ENCODE assay signal across 8 cellular contexts in the genomic region with DNA sequence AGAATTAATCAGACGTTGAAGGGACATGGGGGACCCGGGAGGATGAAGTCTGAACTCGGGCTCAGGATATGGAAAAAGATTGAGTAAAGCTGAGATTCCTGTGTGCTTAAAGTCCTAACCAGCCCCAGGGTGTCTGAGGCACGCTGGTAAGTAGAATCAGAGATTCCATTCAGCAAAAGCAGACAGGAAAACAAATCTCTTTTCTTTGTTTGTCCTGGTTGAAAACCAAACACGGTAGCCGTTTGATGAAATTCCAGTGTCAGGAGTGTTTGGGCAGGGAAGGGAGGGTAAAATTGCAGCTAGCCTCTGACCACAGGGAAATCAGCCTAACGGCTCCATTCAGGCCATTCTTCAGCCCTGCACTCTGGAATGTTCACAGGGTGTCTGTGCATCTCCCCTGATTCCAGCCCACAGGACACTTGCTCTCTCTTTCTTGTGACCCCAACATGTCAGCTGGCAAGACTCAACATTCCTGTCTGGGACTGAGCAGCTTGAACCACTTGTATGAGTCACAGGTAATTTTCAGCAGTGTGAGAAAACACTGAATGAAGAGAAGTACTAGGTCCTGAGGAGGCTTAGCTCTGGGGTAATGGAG. TPM values are rescaled to one million over a fixed set of nuclear protein-coding genes. Genes with fewer than 3 reads are reported as not detected.
DNase-seq lines count a peak whose midpoint lies in the region; ATAC-seq and TF ChIP-seq lines count a peak whose summit lies in the region.

No MANE protein-coding gene starts in this region.

- peak overlapping the region; percentile 96 for H3K4me3 Mint-ChIP-seq in natural killer cell treated with Interleukin-12 subunit alpha and Interleukin-12 subunit beta and Interleukin-15 and Interleukin-18, amount 100 ng/mL, for 72 hours
- H3K4me3 Mint-ChIP-seq in natural killer cell, result no peak overlapping the region
- no peak overlapping the region for H3K4me3 Mint-ChIP-seq in activated B cell treated with CpG ODN at 0.5 μM for 24 hours

- POLR2A ChIA-PET in activated B cell treated with CpG ODN at 0.5 μM for 24 hours (lab: Charles Lee), result interaction anchor here (1.5 to 3.9 kb wide), 3 partner anchors 15 to 121 kb away, joined by 4 to 29 read pairs (median 6); partner anchors contain the start of gene WNK1

- H3K9me3 Mint-ChIP-seq in natural killer cell treated with Interleukin-12 subunit alpha and Interleukin-12 subunit beta and Interleukin-15 and Interleukin-18, amount 100 ng/mL, for 72 hours, result no peaks in the 10 kb centered on the region
- no peaks in the 10 kb centered on the region for H3K9me3 Mint-ChIP-seq in natural killer cell
- no peaks in the 10 kb centered on the region for H3K9me3 Mint-ChIP-seq in activated B cell treated with CpG ODN at 0.5 μM for 24 hours

- H3K27ac Mint-ChIP-seq in natural killer cell treated with Interleukin-12 subunit alpha and Interleukin-12 subunit beta and Interleukin-15 and Interleukin-18, amount 100 ng/mL, for 72 hours, result peak overlapping the region; percentile 36 to 91
- H3K27ac Mint-ChIP-seq in natural killer cell (peak overlapping the region in 1 of 2 donors; percentile 96), activated B cell treated with CpG ODN at 0.5 μM for 24 hours (peak overlapping the region; percentile 10)

- H3K27ac ChIP-seq in left ventricle myocardium inferior (replicated peaks) (peak overlapping the region; percentile 92), skeletal muscle tissue (ENCODE audit: low read depth, low read length) (peak overlapping the region; percentile 86)

- DNase-seq in natural killer cell treated with Interleukin-12 subunit alpha and Interleukin-12 subunit beta and Interleukin-15 and Interleukin-18, amount 100 ng/mL, for 72 hours (ENCODE audit: low spot score), result no peak
- no peak for DNase-seq in natural killer cell
- DNase-seq in activated B cell treated with CpG ODN at 0.5 μM for 24 hours, result no peak
- DNase-seq in left ventricle myocardium inferior, result no peak
- no peak for DNase-seq in activated naive CD4-positive, alpha-beta T cell treated with Interleukin-2 at 50 U/mL for 16 hours

- peak overlapping the region; percentile 20 for H3K4me3 ChIP-seq in left ventricle myocardium inferior
- H3K4me3 ChIP-seq in skeletal muscle tissue (ENCODE audit: low read length in 3 of 3), result peak overlapping the region in 2 of 3 donors; percentile 16 to 34

- H3K9me3 ChIP-seq in left ventricle myocardium inferior (replicated peaks), result no peaks in the 10 kb centered on the region
- no peaks in the 10 kb centered on the region for H3K9me3 ChIP-seq in skeletal muscle tissue (ENCODE audit: control insufficient read depth in 3 of 3, low read length in 3 of 3)

- peak overlapping the region; percentile 8 to 59 (median 33) for H3K9ac ChIP-seq in skeletal muscle tissue (ENCODE audit: low read depth in 1 of 3, low read length in 3 of 3)

- H3K4me1 ChIP-seq in left ventricle myocardium inferior (peaks cover 70% of the 10 kb centered on the region), skeletal muscle tissue (ENCODE audit: control insufficient read depth in 3 of 3, insufficient read depth in 3 of 3, low read length in 3 of 3) (peaks cover 37 to 46% (median 38%) of the 10 kb centered on the region in 3 donors)

- intact Hi-C loops in natural killer cell (cut with micrococcal nuclease) (no loop called here), activated B cell treated with CpG ODN at 0.5 μM for 24 hours (cut with micrococcal nuclease) (loop anchor here (5.0 kb wide), 1 partner anchor 35 kb away; no protein-coding TSS in a partner anchor), left ventricle myocardium inferior (cut with micrococcal nuclease) (no loop called here)

- no peaks in the 10 kb centered on the region for H3K36me3 Mint-ChIP-seq in natural killer cell treated with Interleukin-12 subunit alpha and Interleukin-12 subunit beta and Interleukin-15 and Interleukin-18, amount 100 ng/mL, for 72 hours
- no peaks in the 10 kb centered on the region for H3K36me3 Mint-ChIP-seq in natural killer cell
- H3K36me3 Mint-ChIP-seq in activated B cell treated with CpG ODN at 0.5 μM for 24 hours (ENCODE audit: low read depth), result no peaks in the 10 kb centered on the region

- ATAC-seq in natural killer cell treated with Interleukin-12 subunit alpha and Interleukin-12 subunit beta and Interleukin-15 and Interleukin-18, amount 100 ng/mL, for 72 hours, result peak in 1 of 2 donors; percentile 10
- ATAC-seq in natural killer cell (no peak), activated B cell treated with CpG ODN at 0.5 μM for 24 hours (ENCODE audit: low read depth) (no peak), GM18861 (IDR thresholded peaks at IDR 0.05; ENCODE audit: unreplicated experiment) (no peak), HG02798 (IDR thresholded peaks at IDR 0.05; ENCODE audit: poor library complexity, unreplicated experiment) (no peak)

- CTCF ChIA-PET in activated B cell treated with CpG ODN at 0.5 μM for 24 hours (lab: Charles Lee), result interaction anchor here (1.0 to 1.9 kb wide), 3 partner anchors 10 to 176 kb away, joined by 3 to 6 read pairs (median 5); no protein-coding TSS in a partner anchor

- H3K36me3 ChIP-seq in left ventricle myocardium inferior (no peaks in the 10 kb centered on the region), skeletal muscle tissue (ENCODE audit: control insufficient read depth in 3 of 3, insufficient read depth in 3 of 3, low read length in 3 of 3) (no peaks in the 10 kb centered on the region)

- H3K27me3 ChIP-seq in left ventricle myocardium inferior (ENCODE audit: low read depth), result no peaks in the 10 kb centered on the region
- H3K27me3 ChIP-seq in skeletal muscle tissue (ENCODE audit: control insufficient read depth in 3 of 3, insufficient read depth in 3 of 3, low read length in 3 of 3), result no peaks in the 10 kb centered on the region

- TF ChIP-seq CTCF in natural killer cell (IDR thresholded peaks at IDR 0.05) (no peak), activated B cell treated with CpG ODN at 0.5 μM for 24 hours (IDR thresholded peaks at IDR 0.05) (no peak), left ventricle myocardium inferior (IDR thresholded peaks at IDR 0.05; ENCODE audit: borderline replicate concordance) (no peak)

- no peaks in the 10 kb centered on the region for H3K27me3 Mint-ChIP-seq in natural killer cell treated with Interleukin-12 subunit alpha and Interleukin-12 subunit beta and Interleukin-15 and Interleukin-18, amount 100 ng/mL, for 72 hours
- no peaks in the 10 kb centered on the region for H3K27me3 Mint-ChIP-seq in natural killer cell (ENCODE audit: low read depth in 2 of 2)
- H3K27me3 Mint-ChIP-seq in activated B cell treated with CpG ODN at 0.5 μM for 24 hours, result no peaks in the 10 kb centered on the region

- peaks cover 19 to 31% of the 10 kb centered on the region in 2 donors for H3K4me1 Mint-ChIP-seq in natural killer cell treated with Interleukin-12 subunit alpha and Interleukin-12 subunit beta and Interleukin-15 and Interleukin-18, amount 100 ng/mL, for 72 hours (ENCODE audit: low read depth in 2 of 2)
- H3K4me1 Mint-ChIP-seq in natural killer cell (peaks cover 0 to 22% of the 10 kb centered on the region in 2 donors), activated B cell treated with CpG ODN at 0.5 μM for 24 hours (peaks cover 56% of the 10 kb centered on the region)

RNA-seq across cellular contexts. Expression of gene NINJ2, which starts 31.0 kb away (rescaled TPM):
- total RNA-seq in natural killer cell treated with Interleukin-12 subunit alpha and Interleukin-12 subunit beta and Interleukin-15 and Interleukin-18, amount 100 ng/mL, for 72 hours, result 10 to 100 TPM in 1 of 2 donors, 1 to 10 TPM in 1; 8.6 to 15.3 TPM
- total RNA-seq in natural killer cell, result 1 to 10 TPM; 3.1 to 6.6 (median 4.9) TPM
- total RNA-seq in activated B cell treated with CpG ODN at 0.5 μM for 24 hours, result 3.0 and 3.6 TPM in 2 replicates
- 4.6 TPM for total RNA-seq in left ventricle myocardium inferior
- 2.6 TPM for total RNA-seq in skeletal muscle tissue
